38 cellular contexts compared by ENCODE assay signal in the genomic region with DNA sequence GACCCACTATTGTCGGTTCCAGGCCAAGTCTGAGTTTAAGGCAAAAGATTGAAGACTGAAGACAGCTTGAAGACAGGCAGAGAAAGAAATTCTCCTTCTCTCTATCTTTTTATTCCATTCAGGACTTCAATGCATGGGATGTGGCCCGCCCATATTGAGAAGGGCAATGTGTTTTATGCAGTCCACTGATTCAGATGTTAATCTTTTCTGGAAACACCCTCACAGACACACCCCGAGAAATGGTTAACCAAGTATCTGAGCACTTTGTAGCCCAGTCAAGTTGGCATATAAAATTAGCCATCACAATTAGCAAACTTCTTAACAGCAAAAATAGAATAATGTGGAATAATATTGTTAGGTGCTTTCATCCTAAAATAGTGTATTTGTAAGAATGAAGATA.
"Had no signal": no experiment of that assay in that cellular context is flagged by ENCODE, and none has a peak within 500 bp of the region (broad histone marks: within the 10 kb centered on the region; RNA-seq: fewer than 3 reads in every experiment).

No MANE protein-coding gene starts in this region.

- FAIRE-seq: astrocyte, TTC549 had no signal

- H3K9me3 ChIP-seq: adrenal gland, body of pancreas, breast epithelium had no signal

- H3K4me1 Mint-ChIP-seq: activated B cell treated with CpG ODN at 0.5 μM for 24 hours; activated CD4-positive, alpha-beta T cell treated with anti-CD3 and anti-CD28 coated beads, Interleukin-2, amount 10 ng/mL, durations not matched to agents 24 days and 14 days; activated naive CD8-positive, alpha-beta T cell treated with anti-CD3 and anti-CD28 coated beads for 36 hours; activated T-helper 17 cell treated with anti-CD3 and anti-CD28 coated beads, Interleukin-2, amount 50 U/mL, for 72 hours had no signal

- H3K36me3 Mint-ChIP-seq: activated CD4-positive, alpha-beta memory T cell treated with anti-CD3 and anti-CD28 coated beads for 36 hours; activated naive CD4-positive, alpha-beta T cell treated with anti-CD3 and anti-CD28 coated beads, Interleukin-2, amount 50 U/mL, for 72 hours; activated naive CD8-positive, alpha-beta T cell treated with anti-CD3 and anti-CD28 coated beads for 36 hours had no signal

- H3K27me3 Mint-ChIP-seq: activated B cell treated with CpG ODN at 0.5 μM for 24 hours; activated CD4-positive, alpha-beta memory T cell treated with anti-CD3 and anti-CD28 coated beads for 36 hours; activated CD4-positive, alpha-beta T cell treated with anti-CD3 and anti-CD28 coated beads, Interleukin-2, amount 10 ng/mL, durations not matched to agents 24 days and 14 days had no signal

- DNase-seq: activated B cell treated with CpG ODN at 0.5 μM for 24 hours; activated CD4-positive, alpha-beta memory T cell treated with anti-CD3 and anti-CD28 coated beads for 36 hours; activated CD4-positive, alpha-beta T cell treated with anti-CD3 and anti-CD28 coated beads for 4 hours; activated CD4-positive, alpha-beta T cell treated with anti-CD3 and anti-CD28 coated beads, Interleukin-2, amount 10 ng/mL, durations not matched to agents 24 days and 14 days; activated CD4-positive, alpha-beta T cell treated with anti-CD3 and anti-CD28 coated beads, Interleukin-2, amount 50 U/mL, for 1 hour; activated CD4-positive, alpha-beta T cell treated with anti-CD3 and anti-CD28 coated beads, Interleukin-2, amount 50 U/mL, for 4 hours; activated CD4-positive, CD25-positive, alpha-beta regulatory T cell treated with anti-CD3 and anti-CD28 coated beads, Interleukin-2, amount 50 U/mL, for 72 hours; activated CD8-positive, alpha-beta memory T cell treated with anti-CD3 and anti-CD28 coated beads, Interleukin-2, amount 50 U/mL, for 4 hours; activated CD8-positive, alpha-beta T cell treated with anti-CD3 and anti-CD28 coated beads for 36 hours; activated effector memory CD4-positive, alpha-beta T cell treated with anti-CD3 and anti-CD28 coated beads, Interleukin-2, amount 50 U/mL, for 16 hours; activated gamma-delta T cell treated with Interleukin-2 at 50 U/mL for 16 hours; activated naive CD4-positive, alpha-beta T cell; activated naive CD4-positive, alpha-beta T cell treated with anti-CD3 and anti-CD28 coated beads for 36 hours; activated naive CD4-positive, alpha-beta T cell treated with anti-CD3 and anti-CD28 coated beads, Interleukin-2, amount 50 U/mL, for 16 hours; activated naive CD8-positive, alpha-beta T cell treated with anti-CD3 and anti-CD28 coated beads for 36 hours; activated T-cell treated with anti-CD3 and anti-CD28 coated beads for 4 hours; activated T-cell treated with anti-CD3 and anti-CD28 coated beads, Interleukin-2, amount 50 U/mL, for 1 hour; activated T-cell treated with anti-CD3 and anti-CD28 coated beads, Interleukin-2, amount 50 U/mL, for 4 hours; activated T-cell treated with anti-CD3 and anti-CD28 coated beads, Interleukin-2, amount 50 U/mL, for 72 hours; adrenal gland; amniotic stem cell; aorta; body of pancreas; brain microvascular endothelial cell; central memory CD4-positive, alpha-beta T cell; SW 1271; T-helper 1 cell; T-helper 2 cell; T-helper 9 cell had no signal

- H3K36me3 ChIP-seq: adrenal gland, brain microvascular endothelial cell, breast epithelium had no signal

- H3K4me3 ChIP-seq: adrenal gland, body of pancreas, breast epithelium had no signal

- H3K4me1 ChIP-seq: adrenal gland, body of pancreas, breast epithelium had no signal

- H3K27me3 ChIP-seq: adrenal gland, body of pancreas, brain microvascular endothelial cell, breast epithelium had no signal

- H3K27ac ChIP-seq: adrenal gland, body of pancreas, brain microvascular endothelial cell, breast epithelium, VCaP had no signal

- ATAC-seq: activated CD8-positive, alpha-beta T cell treated with anti-CD3 and anti-CD28 coated beads for 36 hours; activated naive CD4-positive, alpha-beta T cell treated with anti-CD3 and anti-CD28 coated beads, Interleukin-2, amount 50 U/mL, for 72 hours; activated T-cell treated with anti-CD3 and anti-CD28 coated beads, Interleukin-2, amount 50 U/mL, for 4 hours; activated T-cell treated with anti-CD3 and anti-CD28 coated beads, Interleukin-2, amount 50 U/mL, for 72 hours; activated T-helper 17 cell treated with anti-CD3 and anti-CD28 coated beads, Interleukin-2, amount 50 U/mL, for 72 hours; body of pancreas had no signal

- H3K9me3 Mint-ChIP-seq: activated B cell treated with CpG ODN at 0.5 μM for 24 hours; activated CD4-positive, alpha-beta memory T cell treated with anti-CD3 and anti-CD28 coated beads for 36 hours; activated CD4-positive, alpha-beta T cell treated with anti-CD3 and anti-CD28 coated beads, Interleukin-2, amount 10 ng/mL, durations not matched to agents 24 days and 14 days; activated CD8-positive, alpha-beta T cell treated with anti-CD3 and anti-CD28 coated beads for 36 hours; activated naive CD4-positive, alpha-beta T cell treated with anti-CD3 and anti-CD28 coated beads for 36 hours; activated naive CD4-positive, alpha-beta T cell treated with anti-CD3 and anti-CD28 coated beads, Interleukin-2, amount 50 U/mL, for 72 hours; activated naive CD8-positive, alpha-beta T cell treated with anti-CD3 and anti-CD28 coated beads for 36 hours; activated T-cell treated with anti-CD3 and anti-CD28 coated beads, Interleukin-2, amount 50 U/mL, for 4 hours; activated T-cell treated with anti-CD3 and anti-CD28 coated beads, Interleukin-2, amount 50 U/mL, for 72 hours; activated T-helper 1 cell treated with anti-CD3 and anti-CD28 coated beads, Interleukin-12 subunit alpha, Interleukin-12 subunit beta, Interleukin-2, Interleukin-4 antibody, amounts not matched to agents 30 ng/mL and 10 ng/mL and 1 ng/mL, durations not matched to agents 14 hours and 24 hours and 36 hours; activated T-helper 17 cell treated with anti-CD3 and anti-CD28 coated beads, Interleukin-2, amount 50 U/mL, for 72 hours; T-helper 1 cell treated with Interleukin-12 subunit alpha and Interleukin-12 subunit beta and Interleukin-4 antibody, amounts not matched to agents 30 μg/mL and 1 μg/mL, for 36 hours; T-helper 2 cell treated with Interferon-gamma antibody and Interleukin-4, amounts not matched to agents 5 μg/mL and 100 μg/mL, for 36 hours had no signal

- H3K4me3 Mint-ChIP-seq: activated B cell treated with CpG ODN at 0.5 μM for 24 hours; activated CD4-positive, alpha-beta memory T cell treated with anti-CD3 and anti-CD28 coated beads for 36 hours; activated CD4-positive, alpha-beta T cell treated with anti-CD3 and anti-CD28 coated beads, Interleukin-2, amount 10 ng/mL, durations not matched to agents 24 days and 14 days; activated CD8-positive, alpha-beta T cell treated with anti-CD3 and anti-CD28 coated beads for 36 hours; activated naive CD4-positive, alpha-beta T cell treated with anti-CD3 and anti-CD28 coated beads for 36 hours; activated naive CD8-positive, alpha-beta T cell treated with anti-CD3 and anti-CD28 coated beads for 36 hours; activated T-cell treated with anti-CD3 and anti-CD28 coated beads, Interleukin-2, amount 50 U/mL, for 4 hours; activated T-cell treated with anti-CD3 and anti-CD28 coated beads, Interleukin-2, amount 50 U/mL, for 72 hours; activated T-helper 1 cell treated with anti-CD3 and anti-CD28 coated beads, Interleukin-12 subunit alpha, Interleukin-12 subunit beta, Interleukin-2, Interleukin-4 antibody, amounts not matched to agents 30 ng/mL and 10 ng/mL and 1 ng/mL, durations not matched to agents 14 hours and 24 hours and 36 hours; activated T-helper 17 cell treated with anti-CD3 and anti-CD28 coated beads, Interleukin-2, amount 50 U/mL, for 72 hours; T-helper 1 cell treated with Interleukin-12 subunit alpha and Interleukin-12 subunit beta and Interleukin-4 antibody, amounts not matched to agents 30 μg/mL and 1 μg/mL, for 36 hours; T-helper 2 cell treated with Interferon-gamma antibody and Interleukin-4, amounts not matched to agents 5 μg/mL and 100 μg/mL, for 36 hours had no signal

- H3K27ac Mint-ChIP-seq: activated B cell treated with CpG ODN at 0.5 μM for 24 hours; activated CD4-positive, alpha-beta memory T cell treated with anti-CD3 and anti-CD28 coated beads for 36 hours; activated CD4-positive, alpha-beta T cell treated with anti-CD3 and anti-CD28 coated beads, Interleukin-2, amount 10 ng/mL, durations not matched to agents 24 days and 14 days; activated CD8-positive, alpha-beta T cell treated with anti-CD3 and anti-CD28 coated beads for 36 hours; activated naive CD4-positive, alpha-beta T cell treated with anti-CD3 and anti-CD28 coated beads for 36 hours; activated naive CD4-positive, alpha-beta T cell treated with anti-CD3 and anti-CD28 coated beads, Interleukin-2, amount 50 U/mL, for 72 hours; activated naive CD8-positive, alpha-beta T cell treated with anti-CD3 and anti-CD28 coated beads for 36 hours; activated T-cell treated with anti-CD3 and anti-CD28 coated beads, Interleukin-2, amount 50 U/mL, for 72 hours; activated T-helper 1 cell treated with anti-CD3 and anti-CD28 coated beads, Interleukin-12 subunit alpha, Interleukin-12 subunit beta, Interleukin-2, Interleukin-4 antibody, amounts not matched to agents 30 ng/mL and 10 ng/mL and 1 ng/mL, durations not matched to agents 14 hours and 24 hours and 36 hours; activated T-helper 17 cell treated with anti-CD3 and anti-CD28 coated beads, Interleukin-2, amount 50 U/mL, for 72 hours; T-helper 1 cell treated with Interleukin-12 subunit alpha and Interleukin-12 subunit beta and Interleukin-4 antibody, amounts not matched to agents 30 μg/mL and 1 μg/mL, for 36 hours; T-helper 2 cell treated with Interferon-gamma antibody and Interleukin-4, amounts not matched to agents 5 μg/mL and 100 μg/mL, for 36 hours had no signal
